Comparison of ENCODE assay signal across 8 cellular contexts in the genomic region with DNA sequence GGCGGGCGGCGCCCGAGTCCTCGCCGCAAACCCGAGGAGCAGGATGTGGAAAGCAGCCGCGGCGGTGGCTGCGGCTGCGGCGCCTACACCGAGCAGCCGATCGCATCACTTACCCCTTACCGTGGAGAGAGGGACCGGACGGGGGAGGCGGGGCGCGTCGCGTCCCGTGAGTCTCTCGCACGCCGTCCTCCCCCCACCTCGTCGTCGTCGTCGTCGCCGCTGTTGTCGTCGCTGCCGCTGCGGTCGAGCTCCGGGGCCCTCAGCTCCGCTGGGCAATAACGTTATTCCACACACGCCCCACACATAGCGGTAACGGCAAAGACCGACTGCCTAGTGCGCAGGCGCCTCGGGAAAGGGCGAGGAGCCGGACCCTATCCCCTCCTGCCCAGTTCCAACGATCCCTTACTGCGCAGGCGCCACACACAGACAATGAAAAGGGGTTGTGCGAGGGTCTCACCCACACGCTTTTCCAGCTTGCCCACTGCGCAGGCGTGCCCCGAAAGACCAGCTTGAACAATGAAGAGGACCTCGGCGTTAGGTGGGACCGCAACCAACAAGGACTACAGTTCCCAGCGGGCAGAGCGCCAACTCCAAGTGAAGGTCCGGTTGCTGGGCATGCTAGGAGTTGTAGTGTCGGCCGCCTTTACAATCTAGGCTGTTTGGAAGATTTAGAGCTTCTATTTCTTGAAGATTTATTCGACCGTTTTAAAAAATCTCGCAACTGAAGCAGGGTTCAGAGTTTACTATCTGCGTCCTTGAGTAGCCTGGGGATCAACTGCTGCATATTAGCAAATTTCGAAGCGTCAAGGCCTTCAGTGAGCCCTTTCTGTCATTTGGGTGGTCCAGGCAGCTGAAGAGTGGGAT. TPM values are rescaled to one million over a fixed set of nuclear protein-coding genes. Genes with fewer than 3 reads are reported as not detected.
DNase-seq lines count a peak whose midpoint lies in the region; FAIRE-seq and TF ChIP-seq lines count a peak whose summit lies in the region.

A gene (minus strand): TSS at position 355 of the 864 bp plus-strand sequence. CDS start 30,001 bp downstream, outside the sequence.

- no peak within 1 kb of the TSS for H3K4ac ChIP-seq in H9 (ENCODE audit: low read depth, low read length)

- no peaks in the 10 kb centered on the region for H4K20me1 ChIP-seq in H9 (ENCODE audit: control insufficient read depth, insufficient read depth, insufficient read length)

- no peak within 1 kb of the TSS for H2AK5ac ChIP-seq in H9 (ENCODE audit: insufficient read length, low read length)

- H4K8ac ChIP-seq in H9 (replicated peaks; ENCODE audit: insufficient read length, low read depth, low read length): no peak within 1 kb of the TSS

- H3K4me1 ChIP-seq in ES-I3 (ENCODE audit: insufficient read depth, low read length) (peaks cover 3% of the 10 kb centered on the region; the same call in 1 of the 2 replicates), H9 (ENCODE audit: insufficient read depth, low read length) (peaks cover 2% of the 10 kb centered on the region; the same call in 1 of the 2 replicates), SJCRH30 (no peaks in the 10 kb centered on the region), neutrophil (ENCODE audit: control insufficient read depth in 1 of 2, insufficient read depth in 1 of 2, low read depth in 1 of 2, low read length in 1 of 2) (peaks cover 37 to 39% of the 10 kb centered on the region in 2 experiments)

- H3K9ac ChIP-seq in ES-I3 (ENCODE audit: low read depth, low read length) (peak within 1 kb of the TSS; percentile 66), H9 (ENCODE audit: extremely low read depth, insufficient read length, low read length) (peak within 1 kb of the TSS; percentile 64)

- no peak within 1 kb of the TSS for H4K5ac ChIP-seq in H9 (ENCODE audit: insufficient read length, low read depth, low read length)

- H2AFZ ChIP-seq in H9 (ENCODE audit: low read length): peak within 1 kb of the TSS; percentile 82

- no CpG with 5 or more reads among the region's 74 CpGs for WGBS in H9 (ENCODE audit: extremely low coverage, insufficient read length, low lambda C conversion rate)

- H3K27me3 ChIP-seq in H9 (ENCODE audit: insufficient read depth, low read length): no peaks in the 10 kb centered on the region
- H3K27me3 ChIP-seq in MG63: no peaks in the 10 kb centered on the region
- H3K27me3 ChIP-seq in SJCRH30: no peaks in the 10 kb centered on the region
- no peaks in the 10 kb centered on the region for H3K27me3 ChIP-seq in neutrophil

- H3K4me1 Mint-ChIP-seq in H9: peaks cover 28 to 39% of the 10 kb centered on the region in 2 experiments

- H3K27me3 Mint-ChIP-seq in H9 (ENCODE audit: low read depth): no peaks in the 10 kb centered on the region

- peak within 1 kb of the TSS; percentile 65 for H3K18ac ChIP-seq in H9 (ENCODE audit: insufficient read length, low read depth, low read length)

- no peak for FAIRE-seq in frontal cortex (lab: Jason Lieb, UNC)

- H2BK120ac ChIP-seq in H9 (ENCODE audit: low read depth, low read length, poor library complexity, severe bottlenecking): no peak within 1 kb of the TSS

- H3K9me3 ChIP-seq in ES-I3 (ENCODE audit: control insufficient read depth, insufficient read depth, low read length) (no peaks in the 10 kb centered on the region), H9 (ENCODE audit: control insufficient read depth, low read depth, low read length) (no peaks in the 10 kb centered on the region), MG63 (no peaks in the 10 kb centered on the region), SJCRH30 (replicated peaks) (no peaks in the 10 kb centered on the region), neutrophil (no peaks in the 10 kb centered on the region)

- H2BK5ac ChIP-seq in H9 (ENCODE audit: insufficient read length, low read length): no peak within 1 kb of the TSS

- H3K27ac Mint-ChIP-seq in H9: peak within 1 kb of the TSS; percentile 98 to 99 (median 98)

- no peaks in the 10 kb centered on the region for H3K79me1 ChIP-seq in H9 (ENCODE audit: insufficient read depth, low read depth, low read length, poor library complexity, severe bottlenecking)

- H3K14ac ChIP-seq in H9 (ENCODE audit: insufficient read depth, low read length): peak within 1 kb of the TSS; percentile 82; the same call in 1 of the 2 replicates

- H3K56ac ChIP-seq in H9 (ENCODE audit: insufficient read length, low read depth, low read length): no peak within 1 kb of the TSS

- H3K23ac ChIP-seq in H9 (ENCODE audit: insufficient read length, low read depth, low read length): no peak within 1 kb of the TSS

- H3K79me2 ChIP-seq in H9 (ENCODE audit: insufficient read depth, low read length): peaks cover 16% of the 10 kb centered on the region; the same call in 1 of the 2 replicates

- H3K4me3 ChIP-seq in MG63 (peak within 1 kb of the TSS; percentile 93), SJCRH30 (peak within 1 kb of the TSS; percentile 85), neutrophil (ENCODE audit: low read depth in 1 of 2, low read length in 1 of 2) (peak within 1 kb of the TSS; percentile 95 to 100)

- H2BK20ac ChIP-seq in H9 (ENCODE audit: low read depth, low read length, poor library complexity, severe bottlenecking): no peak within 1 kb of the TSS

- H3T11ph ChIP-seq in H9 (ENCODE audit: low read length): no peak within 1 kb of the TSS

- no peak for TF ChIP-seq CTCF in H9 (conservative IDR thresholded peaks at IDR 0.05)
- TF ChIP-seq CTCF in neutrophil (IDR thresholded peaks at IDR 0.05): no peak

- no peaks in the 10 kb centered on the region for H3K36me3 ChIP-seq in ES-I3 (ENCODE audit: insufficient read depth, low read length)
- no peaks in the 10 kb centered on the region for H3K36me3 ChIP-seq in MG63
- no peaks in the 10 kb centered on the region for H3K36me3 ChIP-seq in SJCRH30
- no peaks in the 10 kb centered on the region for H3K36me3 ChIP-seq in neutrophil

- no peak within 1 kb of the TSS for H2BK12ac ChIP-seq in H9 (ENCODE audit: insufficient read length, low read depth, low read length)

- H2BK15ac ChIP-seq in H9 (ENCODE audit: low read depth, low read length): no peak within 1 kb of the TSS

- peak within 1 kb of the TSS; percentile 80 for H3K4me2 ChIP-seq in H9 (ENCODE audit: insufficient read depth, insufficient read length, low read length)

- H3K36me3 Mint-ChIP-seq in H9 (ENCODE audit: insufficient read depth in 1 of 3, low read depth in 3 of 3): no peaks in the 10 kb centered on the region; a peak in 2 of 7 replicates

- peak within 1 kb of the TSS; percentile 98 to 99 for H3K4me3 Mint-ChIP-seq in H9

- peak within 1 kb of the TSS; percentile 2 for H3K27ac ChIP-seq in H9 (ENCODE audit: insufficient read length, low read depth, low read length)
- peak within 1 kb of the TSS; percentile 91 for H3K27ac ChIP-seq in SJCRH30
- H3K27ac ChIP-seq in neutrophil: peak within 1 kb of the TSS; percentile 97
- H3K27ac ChIP-seq in substantia nigra (ENCODE audit: low read depth, low read length, poor library complexity, severe bottlenecking): peak within 1 kb of the TSS; percentile 99

- peak; percentile 99 for DNase-seq in H9
- DNase-seq in MG63: peak; percentile 96
- DNase-seq in SJCRH30: peak; percentile 99
- DNase-seq in activated naive CD4-positive, alpha-beta T cell (lab: John Stamatoyannopoulos, UW): peak; percentile 77 to 87 (median 80)
- peak; percentile 81 for DNase-seq in frontal cortex (ENCODE audit: low spot score in 2 of 2)
- peak; percentile 76 to 100 (median 93) for DNase-seq in substantia nigra (lab: John Stamatoyannopoulos, UW)

- H3K23me2 ChIP-seq in H9 (ENCODE audit: insufficient read length, low read depth, low read length, poor library complexity, severe bottlenecking): peaks cover 13% of the 10 kb centered on the region

- no peaks in the 10 kb centered on the region for H3K9me3 Mint-ChIP-seq in H9

- no peak within 1 kb of the TSS for H4K91ac ChIP-seq in H9 (ENCODE audit: insufficient read length, low read depth, low read length)

RNA-seq across cellular contexts. Expression of the gene that starts here (rescaled TPM):
- total RNA-seq in H9 (2021) (97.7 and 99.2 TPM in 2 replicates), frontal cortex (503 TPM)
- 31.9 and 46.1 TPM in 2 replicates for total RNA-seq in MG63 (2014; rRNA removed; shearing (Covaris generic); ENCODE audit: low replicate concordance)
- 76.1 and 87.3 TPM in 2 replicates for total RNA-seq in SJCRH30 (2014; rRNA removed; shearing (Covaris generic))

Comparison
In these comparisons a context has a peak if more than half of its experiments do, and no peak if none do; other contexts are left out.
1. Peak in every context shown above with its lines: DNase-seq, H3K4me3 ChIP-seq and H3K27ac ChIP-seq.
2. H3K27ac ChIP-seq: peak in every context shown above with its lines; median percentile 99 in substantia nigra; 97 in neutrophil; 91 in SJCRH30; 2 in H9.